Comparison of ENCODE assay signal across 10 cellular contexts in genomic region chr5:149940077-149940574, GRCh38. TPM values are rescaled to one million over a fixed set of nuclear protein-coding genes. Genes with fewer than 3 reads are reported as not detected.
DNase-seq lines count a peak whose midpoint lies in the region; ATAC-seq and TF ChIP-seq lines count a peak whose summit lies in the region.
"Had no signal": no experiment of that assay in that cellular context is flagged by ENCODE, and none has a peak within 500 bp of the region (broad histone marks: within the 10 kb centered on the region; RNA-seq: fewer than 3 reads in every experiment).

No MANE protein-coding gene starts in this region.

- H3K4me1 ChIP-seq in KMS-11 (ENCODE audit: low read depth, poor library complexity, severe bottlenecking), result peaks cover 17% of the 10 kb centered on the region
- H3K4me1 ChIP-seq in mammary epithelial cell (ENCODE audit: insufficient read depth, low read length), result peaks cover 63% of the 10 kb centered on the region
- H3K4me1 ChIP-seq in ovary (ENCODE audit: insufficient read depth), result no peaks in the 10 kb centered on the region

- H3K79me2 ChIP-seq in KMS-11 (ENCODE audit: insufficient read depth, low read depth) (no peaks in the 10 kb centered on the region), mammary epithelial cell (ENCODE audit: insufficient read depth, low read length) (no peaks in the 10 kb centered on the region)

- POLR2A ChIA-PET in GM10248 (lab: Yijun Ruan, JAX), result no interaction called here

- H3K9me3 ChIP-seq in mammary epithelial cell (replicated peaks; ENCODE audit: insufficient read depth, low read length) (no peaks in the 10 kb centered on the region), ovary (no peaks in the 10 kb centered on the region)
- H3K9me3 ChIP-seq: BLaER1 had no signal

- H3K27ac Mint-ChIP-seq in CD14-positive monocyte, result peak overlapping the region; percentile 94 to 98 (median 96)

- WGBS in mammary epithelial cell (ENCODE audit: low coverage, missing lambda C conversion rate), result 57% methylated on average over 3 of the region's 9 CpGs
- 79 to 88% (median 80%) methylated on average over 9 of the region's 9 CpGs for WGBS in ovary, 3 donors

- DNase-seq in CD14-positive monocyte (ENCODE audit: low spot score) (peak; percentile 58), mammary epithelial cell (peak; percentile 81), GM10248 (ENCODE audit: extremely low spot score) (no peak), ovary (no peak), NCI-H2107 (lab: John Stamatoyannopoulos, UW) (no peak), GM13976 (ENCODE audit: low spot score) (no peak)
- DNase-seq: H7 had no signal

- in situ Hi-C loops in mammary epithelial cell (cut with MboI; ENCODE audit: low sequenced_read_pairs in 2 of 2), result no loop called here
- in situ Hi-C loops in GM13976 (cut with MboI; ENCODE audit: low sequenced_read_pairs, unreplicated experiment), result no loop called here

- ATAC-seq in GM21390 (IDR thresholded peaks at IDR 0.05; ENCODE audit: unreplicated experiment), result peak; percentile 88

- H3K36me3 Mint-ChIP-seq in CD14-positive monocyte, result no peaks in the 10 kb centered on the region

- H3K4me3 Mint-ChIP-seq in CD14-positive monocyte, result peak overlapping the region; percentile 14 to 70

- intact Hi-C loops in CD14-positive monocyte (cut with micrococcal nuclease), result loop anchor here in 1 of 2 donors (2.0 to 10.0 kb wide), 2 partner anchors 21 to 265 kb away; partner anchors contain the start of gene SLC26A2
- intact Hi-C loops in mammary epithelial cell (cut with micrococcal nuclease), result no loop called here
- intact Hi-C loops in ovary (cut with DNase I), result no loop called here

- peaks cover 0 to 1% (median 0%) of the 10 kb centered on the region in 7 donors for H3K9me3 Mint-ChIP-seq in CD14-positive monocyte

- no peaks in the 10 kb centered on the region for H3K27me3 ChIP-seq in KMS-11 (ENCODE audit: insufficient read depth, low read depth)
- H3K27me3 ChIP-seq in mammary epithelial cell (ENCODE audit: insufficient read depth, low read length), result no peaks in the 10 kb centered on the region
- no peaks in the 10 kb centered on the region for H3K27me3 ChIP-seq in ovary
- H3K27me3 ChIP-seq: BLaER1 had no signal

- TF ChIP-seq CTCF in CD14-positive monocyte (IDR thresholded peaks at IDR 0.05) (no peak), KMS-11 (conservative IDR thresholded peaks at IDR 0.05; ENCODE audit: low read depth, low read length) (no peak), mammary epithelial cell (conservative IDR thresholded peaks at IDR 0.05 in 1 of 2, IDR thresholded peaks at IDR 0.05 in 1 of 2; ENCODE audit: extremely low read depth in 1 of 2, insufficient read depth in 1 of 2, low read depth in 1 of 2, low read length in 2 of 2) (no peak), GM10248 (IDR thresholded peaks at IDR 0.05; ENCODE audit: control extremely low read depth, extremely low read depth, low read depth, missing control alignments) (no peak), ovary (IDR thresholded peaks at IDR 0.05) (no peak), GM13976 (IDR thresholded peaks at IDR 0.05; ENCODE audit: borderline replicate concordance, control extremely low read depth, extremely low read depth, insufficient read depth, missing control alignments) (no peak)

- H3K4me2 ChIP-seq in KMS-11 (peak overlapping the region; percentile 37; the same call in 1 of the 2 replicates), mammary epithelial cell (ENCODE audit: insufficient read depth, low read depth, low read length) (peak overlapping the region; percentile 68)
- H3K4me2 ChIP-seq: BLaER1 had no signal

- H3K27me3 Mint-ChIP-seq in CD14-positive monocyte (ENCODE audit: low read depth in 3 of 3), result peaks cover 0 to 3% (median 0%) of the 10 kb centered on the region in 3 donors

- dilution Hi-C loops in mammary epithelial cell (cut with HindIII; ENCODE audit: low sequenced_read_pairs), result loop anchor here (10.0 kb wide), 1 partner anchor 65 kb away; the partner anchor contains the start of genes HMGXB3 and TIGD6

- peaks cover 62% of the 10 kb centered on the region for H3K4me1 Mint-ChIP-seq in CD14-positive monocyte

- H2AFZ ChIP-seq in KMS-11 (ENCODE audit: low read depth), result no peak overlapping the region
- H2AFZ ChIP-seq in mammary epithelial cell (ENCODE audit: low read depth, low read length), result peak overlapping the region; percentile 34

- CTCF ChIA-PET in mammary epithelial cell (lab: Charles Lee; ENCODE audit: low non-redundant PET) (no interaction called here), GM10248 (lab: Yijun Ruan, JAX) (interaction anchor here (1.0 to 1.3 kb wide), 4 partner anchors 12 to 321 kb away, joined by 3 to 8 read pairs (median 3); no protein-coding TSS in a partner anchor)

- no peak for TF ChIP-seq EP300 in ovary (IDR thresholded peaks at IDR 0.05)

- H4K20me1 ChIP-seq in KMS-11 (ENCODE audit: insufficient read depth) (no peaks in the 10 kb centered on the region), mammary epithelial cell (ENCODE audit: insufficient read depth, low read length) (no peaks in the 10 kb centered on the region)
- H4K20me1 ChIP-seq: BLaER1 had no signal

- no TSS peak for BruUV-seq in mammary epithelial cell (replicated peaks; lab: Mats Ljungman, UMichigan)

- TF ChIP-seq POLR2A in ovary (IDR thresholded peaks at IDR 0.05), result no peak

- no peak overlapping the region for H3K4me3 ChIP-seq in KMS-11 (IDR thresholded peaks at IDR 0.05; ENCODE audit: insufficient read depth, low read depth, low read length)
- H3K4me3 ChIP-seq in mammary epithelial cell (replicated peaks in 1 of 3; ENCODE audit: insufficient read depth in 1 of 3, low read depth in 2 of 3, low read length in 3 of 3), result no peak overlapping the region
- no peak overlapping the region for H3K4me3 ChIP-seq in ovary
- H3K4me3 ChIP-seq: BLaER1 had no signal

- H3K36me3 ChIP-seq in KMS-11 (ENCODE audit: insufficient read depth), result no peaks in the 10 kb centered on the region
- no peaks in the 10 kb centered on the region for H3K36me3 ChIP-seq in mammary epithelial cell (ENCODE audit: insufficient read depth, low read length)
- no peaks in the 10 kb centered on the region for H3K36me3 ChIP-seq in ovary
- H3K36me3 ChIP-seq: BLaER1 had no signal

- H3K9ac ChIP-seq in KMS-11, result no peak overlapping the region
- H3K9ac ChIP-seq in mammary epithelial cell (ENCODE audit: insufficient read depth, low read length), result peak overlapping the region; percentile 96
- H3K9ac ChIP-seq: BLaER1 had no signal

- H3K27ac ChIP-seq in KMS-11, result no peak overlapping the region
- H3K27ac ChIP-seq in mammary epithelial cell (ENCODE audit: insufficient read depth, low read depth, low read length), result peak overlapping the region; percentile 100
- H3K27ac ChIP-seq in ovary, result no peak overlapping the region
- H3K27ac ChIP-seq: BLaER1 had no signal

RNA-seq across cellular contexts. Expression of gene PDE6A, which starts 4.5 kb away (rescaled TPM):
- not detected for polyA plus RNA-seq in CD14-positive monocyte
- total RNA-seq in mammary epithelial cell, result under 1 TPM; 0.07 to 0.17 TPM
- 0.06 TPM for polyA plus RNA-seq in mammary epithelial cell
- polyA minus RNA-seq in mammary epithelial cell, result not detected
- under 1 TPM; 0.05 to 0.46 (median 0.13) TPM for total RNA-seq in ovary
- under 1 TPM; 0.25 to 0.68 TPM for polyA plus RNA-seq in ovary
- total RNA-seq: H7 had no signal

RNA-seq across cellular contexts. Expression of gene SLC26A2, which starts 20.4 kb away (rescaled TPM):
- polyA plus RNA-seq in CD14-positive monocyte, result 1 to 10 TPM; 3.1 to 3.6 TPM
- 10 to 100 TPM; 18.1 to 63.2 TPM for total RNA-seq in mammary epithelial cell
- 12.8 TPM for polyA plus RNA-seq in mammary epithelial cell
- polyA minus RNA-seq in mammary epithelial cell, result 39.1 TPM
- total RNA-seq in ovary, result 10 to 100 TPM; 11.0 to 19.0 (median 16.9) TPM
- 10 to 100 TPM in 1 of 2 donors, 1 to 10 TPM in 1; 4.4 to 13.3 TPM for polyA plus RNA-seq in ovary

Comparison
In these comparisons a context has a peak if more than half of its experiments do, and no peak if none do; other contexts are left out.
1. DNase-seq: peak in CD14-positive monocyte (single experiment) and mammary epithelial cell (single experiment); none in GM10248 (single experiment), ovary (0 of 5), NCI-H2107 (single experiment) and GM13976 (single experiment).